ENCODE assay signal across 1 cellular context in the genomic region with DNA sequence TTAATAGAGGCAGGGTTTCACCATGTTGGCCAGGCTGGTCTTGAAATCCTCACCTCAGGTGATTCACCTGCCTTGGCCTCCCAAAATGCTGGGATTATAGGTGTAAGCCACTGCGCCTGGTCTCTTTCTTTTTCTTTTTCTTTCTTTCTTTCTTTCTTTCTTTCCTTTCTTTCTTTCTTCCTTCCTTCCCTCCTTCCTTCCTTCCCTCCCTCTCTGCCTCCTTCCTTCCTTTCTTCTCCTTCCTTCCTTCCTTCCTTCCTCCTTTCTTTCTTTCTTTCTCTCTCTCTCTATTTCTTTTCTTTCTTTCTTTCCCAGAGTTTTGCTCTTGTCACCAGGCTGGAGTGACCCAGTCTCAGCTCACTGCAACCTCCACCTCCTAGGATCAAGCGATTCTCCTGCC. TPM values are rescaled to one million over a fixed set of nuclear protein-coding genes. Genes with fewer than 3 reads are reported as not detected.
"Had no signal": no experiment of that assay in that cellular context is flagged by ENCODE, and none has a peak within 500 bp of the region (broad histone marks: within the 10 kb centered on the region; RNA-seq: fewer than 3 reads in every experiment).

No MANE protein-coding gene starts in this region.

RNA-seq across cellular contexts. Expression of gene CATSPERD, which starts 12.7 kb away (rescaled TPM):
- total RNA-seq: G401 had no signal
